ENCODE assay signal across 8 cellular contexts in the genomic region with DNA sequence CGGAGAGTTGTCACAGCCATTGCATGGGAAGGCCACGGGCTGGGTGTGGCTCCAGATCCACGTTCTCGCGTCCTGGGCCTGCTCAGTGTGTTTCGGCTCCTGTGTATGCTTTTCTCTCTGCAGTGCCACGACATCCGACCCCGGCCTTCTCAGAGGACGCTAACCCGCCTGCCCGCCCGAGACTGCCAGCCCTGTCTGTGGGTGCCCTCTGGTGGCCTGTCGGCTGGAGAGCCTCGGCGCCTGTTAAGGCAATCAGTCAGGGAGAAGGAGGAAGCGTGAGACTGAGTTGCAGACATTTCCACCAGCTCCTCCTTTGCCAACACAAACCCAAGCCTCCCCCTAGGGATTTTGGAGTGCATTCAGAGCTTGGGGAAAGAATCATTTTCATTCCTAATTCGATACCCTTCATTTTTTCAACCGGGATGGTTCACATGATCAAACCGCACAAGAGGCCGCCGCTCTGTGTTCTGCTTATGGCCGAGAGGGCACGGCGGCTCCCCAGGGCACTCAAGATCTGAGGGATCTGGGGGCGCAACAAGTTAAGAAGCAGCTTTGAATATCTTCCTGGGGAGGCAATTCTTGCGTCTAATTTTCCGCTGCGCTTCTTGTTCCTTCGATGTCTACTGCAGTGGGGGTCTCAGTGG. TPM values are rescaled to one million over a fixed set of nuclear protein-coding genes. Genes with fewer than 3 reads are reported as not detected.
A peak's percentile ranks its signal among the peaks of the same experiment; 100 is the strongest.
DNase-seq lines count a peak whose midpoint lies in the region; ATAC-seq lines count a peak whose summit lies in the region.

No MANE protein-coding gene starts in this region.

- ATAC-seq in HG02981 (IDR thresholded peaks at IDR 0.05; ENCODE audit: unreplicated experiment) (peak; percentile 74), HG03139 (IDR thresholded peaks at IDR 0.05; ENCODE audit: unreplicated experiment) (no peak)
- peak; percentile 54 to 66 for ATAC-seq in activated CD4-positive, CD25-positive, alpha-beta regulatory T cell treated with anti-CD3 and anti-CD28 coated beads, Interleukin-2, amount 50 U/mL, for 24 hours

- DNase-seq in Daoy (ENCODE audit: low read depth) (peak; percentile 78), NCI-H446 treated with DMSO at 0.1 percent for 48 hours (lab: John Stamatoyannopoulos, UW) (peak; percentile 41), kidney glomerular epithelial cell (lab: John Stamatoyannopoulos, UW) (peak; percentile 55)
- DNase-seq in central memory CD4-positive, alpha-beta T cell, result peak; percentile 47
- peak; percentile 71 to 79 for DNase-seq in stimulated activated CD4-positive, alpha-beta T cell treated with anti-CD3 and anti-CD28 coated beads, Interleukin-2, amount 100 ng/mL, for 24 hours

RNA-seq across cellular contexts. Expression of a gene that starts 37.5 kb away (rescaled TPM):
- 0.21 and 0.29 TPM in 2 replicates for total RNA-seq in Daoy (2014; rRNA removed; shearing (Covaris generic))
